Comparison of ENCODE assay signal across 14 cellular contexts in genomic region chr10:97522071-97522470, GRCh38. TPM values are rescaled to one million over a fixed set of nuclear protein-coding genes. Genes with fewer than 3 reads are reported as not detected.
"Had no signal": no experiment of that assay in that cellular context is flagged by ENCODE, and none has a peak within 500 bp of the region (broad histone marks: within the 10 kb centered on the region; RNA-seq: fewer than 3 reads in every experiment).

No MANE protein-coding gene starts in this region.

- H3K36me3 ChIP-seq: cardiac muscle cell, SJSA1, stomach, uterus had no signal

- H3K4me3 Mint-ChIP-seq: activated CD4-positive, alpha-beta memory T cell treated with anti-CD3 and anti-CD28 coated beads, Interleukin-2, amount 10 ng/mL, durations not matched to agents 7 days and 5 days; activated T-cell treated with anti-CD3 and anti-CD28 coated beads, Interleukin-2, amount 50 U/mL, for 4 hours had no signal

- H3K27ac ChIP-seq: cardiac muscle cell, SJSA1, stomach, testis, uterus had no signal

- H3K9me3 ChIP-seq: SJSA1, stomach, testis, uterus had no signal

- H3K4me3 ChIP-seq: cardiac muscle cell, dorsolateral prefrontal cortex, SJSA1, stomach, testis, uterus had no signal

- H3K27ac Mint-ChIP-seq: activated CD4-positive, alpha-beta memory T cell treated with anti-CD3 and anti-CD28 coated beads, Interleukin-2, amount 10 ng/mL, durations not matched to agents 7 days and 5 days had no signal

- H3K36me3 Mint-ChIP-seq: naive B cell had no signal

- H3K4me1 Mint-ChIP-seq: activated CD4-positive, alpha-beta memory T cell treated with anti-CD3 and anti-CD28 coated beads, Interleukin-2, amount 10 ng/mL, durations not matched to agents 7 days and 5 days; naive B cell had no signal

- H3K27me3 ChIP-seq: cardiac muscle cell, dorsolateral prefrontal cortex, SJSA1, stomach, testis, uterus had no signal

- H3K4me1 ChIP-seq: uterus had no signal

- H3K9me3 Mint-ChIP-seq: activated CD4-positive, alpha-beta memory T cell treated with anti-CD3 and anti-CD28 coated beads, Interleukin-2, amount 10 ng/mL, durations not matched to agents 7 days and 5 days; activated T-cell treated with anti-CD3 and anti-CD28 coated beads, Interleukin-2, amount 50 U/mL, for 4 hours; naive B cell had no signal

- ATAC-seq: activated CD4-positive, CD25-positive, alpha-beta regulatory T cell treated with anti-CD3 and anti-CD28 coated beads, Interleukin-2, amount 50 U/mL, for 24 hours; activated T-cell treated with anti-CD3 and anti-CD28 coated beads, Interleukin-2, amount 50 U/mL, for 4 hours had no signal

- DNase-seq: activated CD4-positive, alpha-beta memory T cell treated with anti-CD3 and anti-CD28 coated beads, Interleukin-2, amount 10 ng/mL, durations not matched to agents 7 days and 5 days; activated effector memory CD4-positive, alpha-beta T cell treated with Interleukin-2 at 50 U/mL for 16 hours; activated naive CD4-positive, alpha-beta T cell treated with anti-CD3 and anti-CD28 coated beads, Interleukin-2, amount 50 U/mL, for 16 hours; activated T-cell treated with anti-CD3 and anti-CD28 coated beads, Interleukin-2, amount 50 U/mL, for 4 hours; dorsolateral prefrontal cortex; hippocampal formation; mammary epithelial cell; naive B cell; stomach; testis; uterus had no signal

RNA-seq across cellular contexts. Expression of gene ANKRD2, which starts 50.5 kb away (rescaled TPM):
- total RNA-seq: activated T-cell treated with anti-CD3 and anti-CD28 coated beads, Interleukin-2, amount 50 U/mL, for 4 hours; cardiac muscle cell; SJSA1; stomach had no signal
- polyA plus RNA-seq: cardiac muscle cell had no signal
